Comparison of ENCODE assay signal across 8 cellular contexts in genomic region chr17:4967539-4968165, GRCh38. TPM values are rescaled to one million over a fixed set of nuclear protein-coding genes. Genes with fewer than 3 reads are reported as not detected.
DNase-seq lines count a peak whose midpoint lies in the region; ATAC-seq and FAIRE-seq lines count a peak whose summit lies in the region.

Gene SPAG7 (minus strand): TSS chr17:4967817. CDS start chr17:4967804, 13 bp downstream.

- peak within 1 kb of the TSS; percentile 99 for H3K4me2 ChIP-seq in BLaER1

- H3K27me3 ChIP-seq in BLaER1: no peaks in the 10 kb centered on the region

- H3K4me1 Mint-ChIP-seq in activated CD4-positive, alpha-beta T cell treated with anti-CD3 and anti-CD28 coated beads, Interleukin-2, amount 10 ng/mL, durations not matched to agents 24 days and 14 days: peaks cover 12% of the 10 kb centered on the region

- H3K27ac ChIP-seq in BLaER1: peak within 1 kb of the TSS; percentile 84

- H3K27me3 Mint-ChIP-seq in activated CD4-positive, alpha-beta T cell treated with anti-CD3 and anti-CD28 coated beads, Interleukin-2, amount 10 ng/mL, durations not matched to agents 24 days and 14 days: no peaks in the 10 kb centered on the region

- peak; percentile 47 for FAIRE-seq in colon (lab: Jason Lieb, UNC)

- H3K36me3 Mint-ChIP-seq in activated CD4-positive, alpha-beta T cell treated with anti-CD3 and anti-CD28 coated beads, Interleukin-2, amount 10 ng/mL, durations not matched to agents 24 days and 14 days (ENCODE audit: low read depth): peaks cover 35% of the 10 kb centered on the region

- ATAC-seq in GM19324 (IDR thresholded peaks at IDR 0.05; ENCODE audit: low FRiP score, unreplicated experiment) (peak; percentile 70), HG03460 (IDR thresholded peaks at IDR 0.05; ENCODE audit: unreplicated experiment) (peak; percentile 57), left lobe of liver (peak; percentile 77)

- peaks cover 54% of the 10 kb centered on the region for H3K36me3 ChIP-seq in BLaER1

- peaks cover 32% of the 10 kb centered on the region for H3K4me1 ChIP-seq in BLaER1

- H3K4me3 Mint-ChIP-seq in activated CD4-positive, alpha-beta T cell treated with anti-CD3 and anti-CD28 coated beads, Interleukin-2, amount 10 ng/mL, durations not matched to agents 24 days and 14 days: no peak within 1 kb of the TSS

- no peaks in the 10 kb centered on the region for H3K9me3 ChIP-seq in BLaER1

- intact Hi-C loops in activated CD4-positive, alpha-beta T cell treated with anti-CD3 and anti-CD28 coated beads, Interleukin-2, amount 10 ng/mL, durations not matched to agents 24 days and 14 days (cut with micrococcal nuclease): loop anchor here (1.0 to 10.0 kb wide), 5 partner anchors 19 to 173 kb away; partner anchors contain the start of genes CAMTA2, INCA1, KIF1C and PFN1

- H3K9me3 Mint-ChIP-seq in activated CD4-positive, alpha-beta T cell treated with anti-CD3 and anti-CD28 coated beads, Interleukin-2, amount 10 ng/mL, durations not matched to agents 24 days and 14 days: no peaks in the 10 kb centered on the region

- peak within 1 kb of the TSS; percentile 75 for H3K4me3 ChIP-seq in BLaER1

- DNase-seq in NCI-H524 treated with DMSO at 0.1 percent for 48 hours (lab: John Stamatoyannopoulos, UW) (peak; percentile 67), left lobe of liver (ENCODE audit: low spot score) (peak; percentile 97)
- DNase-seq in activated CD4-positive, alpha-beta T cell treated with anti-CD3 and anti-CD28 coated beads, Interleukin-2, amount 10 ng/mL, durations not matched to agents 24 days and 14 days: peak; percentile 99
- peak; percentile 93 for DNase-seq in stimulated activated CD4-positive, alpha-beta T cell treated with anti-CD3 and anti-CD28 coated beads, Interleukin-2, amount 100 ng/mL, for 24 hours

- H3K27ac Mint-ChIP-seq in activated CD4-positive, alpha-beta T cell treated with anti-CD3 and anti-CD28 coated beads, Interleukin-2, amount 10 ng/mL, durations not matched to agents 24 days and 14 days: peak within 1 kb of the TSS; percentile 82

- H4K20me1 ChIP-seq in BLaER1: no peaks in the 10 kb centered on the region

- peak within 1 kb of the TSS; percentile 83 for H3K9ac ChIP-seq in BLaER1

RNA-seq across cellular contexts. Expression of gene SPAG7, which starts in this region (rescaled TPM):
- total RNA-seq in activated CD4-positive, alpha-beta T cell treated with anti-CD3 and anti-CD28 coated beads, Interleukin-2, amount 10 ng/mL, durations not matched to agents 24 days and 14 days: 58.7 and 62.3 TPM in 2 replicates
- total RNA-seq in left lobe of liver: 20.3 TPM

Comparison
In these comparisons a context has a peak if more than half of its experiments do, and no peak if none do; other contexts are left out.
1. Peak in every context shown above with its lines: DNase-seq, ATAC-seq, H3K4me3 ChIP-seq and H3K27ac ChIP-seq.